In the genomic region with DNA sequence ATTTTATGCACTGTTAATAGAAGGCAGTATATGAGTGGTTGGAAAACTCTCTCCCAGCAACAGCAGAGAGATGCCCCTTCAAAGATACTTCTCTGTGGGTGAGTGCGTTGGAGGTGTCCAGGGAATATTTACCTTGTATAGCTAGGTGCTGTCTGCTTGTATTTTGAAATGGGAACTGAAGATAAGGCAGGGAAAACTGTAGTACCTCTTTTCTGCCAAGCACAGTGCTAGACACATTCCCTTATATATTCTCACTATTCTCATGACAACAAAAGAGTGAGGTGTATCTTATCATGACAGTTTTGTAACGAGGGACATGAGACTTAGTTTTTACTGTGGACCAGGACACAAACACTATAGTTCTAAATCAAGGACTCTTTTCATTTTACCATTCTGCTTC, we compare ENCODE assay signal across 8 cellular contexts. TPM values are rescaled to one million over a fixed set of nuclear protein-coding genes. Genes with fewer than 3 reads are reported as not detected.
DNase-seq lines count a peak whose midpoint lies in the region; ATAC-seq, FAIRE-seq and TF ChIP-seq lines count a peak whose summit lies in the region.

No MANE protein-coding gene starts in this region.

- H3K27ac ChIP-seq in endothelial cell of umbilical vein (ENCODE audit: insufficient read depth, low read depth, low read length) = no peak overlapping the region

- peaks cover 75% of the 10 kb centered on the region for H3K4me1 Mint-ChIP-seq in activated naive CD4-positive, alpha-beta T cell treated with anti-CD3 and anti-CD28 coated beads, Interleukin-2, amount 10 ng/mL, durations not matched to agents 7 days and 5 days
- peaks cover 58 to 75% of the 10 kb centered on the region in 2 donors for H3K4me1 Mint-ChIP-seq in stimulated activated naive B cell treated with anti-CD40 and anti-IgM and Interleukin-4, amounts not matched to agents 10 μg/mL and 1 μg/mL and 100 μg/mL, for 72 hours

- H3K36me3 ChIP-seq in endothelial cell of umbilical vein (ENCODE audit: control insufficient read depth in 2 of 2, extremely low read depth in 1 of 2, insufficient read depth in 2 of 2, low read length in 2 of 2) = no peaks in the 10 kb centered on the region

- no peaks in the 10 kb centered on the region for H4K20me1 ChIP-seq in endothelial cell of umbilical vein (replicated peaks; ENCODE audit: control insufficient read depth, extremely low read depth, insufficient read depth, low read length)

- no peak for ATAC-seq in stimulated activated naive B cell treated with anti-CD40 and anti-IgM and Interleukin-4, amounts not matched to agents 10 μg/mL and 1 μg/mL and 100 μg/mL, for 72 hours (replicated peaks)
- ATAC-seq in HG03095 (IDR thresholded peaks at IDR 0.05; ENCODE audit: unreplicated experiment) = no peak

- H3K27me3 ChIP-seq in endothelial cell of umbilical vein (ENCODE audit: control insufficient read depth in 2 of 2, insufficient read depth in 2 of 2, low read length in 2 of 2) = peaks cover 17 to 28% of the 10 kb centered on the region in 2 experiments

- no peak for TF ChIP-seq POLR2A in endothelial cell of umbilical vein (IDR thresholded peaks at IDR 0.05; ENCODE audit: low read depth, low read length)

- DNase-seq in activated naive CD4-positive, alpha-beta T cell treated with anti-CD3 and anti-CD28 coated beads, Interleukin-2, amount 10 ng/mL, durations not matched to agents 7 days and 5 days = no peak
- no peak for DNase-seq in activated naive CD4-positive, alpha-beta T cell treated with anti-CD3 and anti-CD28 coated beads, Interleukin-2, amount 50 U/mL, for 16 hours
- peak; percentile 56 for DNase-seq in NCI-H748 (lab: John Stamatoyannopoulos, UW; ENCODE audit: unreplicated experiment)
- DNase-seq in endothelial cell of umbilical vein (ENCODE audit: low read depth, low spot score) = peak; percentile 11
- no peak for DNase-seq in stimulated activated naive B cell treated with anti-CD40 and anti-IgM and Interleukin-4, amounts not matched to agents 10 μg/mL and 1 μg/mL and 100 μg/mL, for 72 hours
- DNase-seq in iPS-NIHi7 (ENCODE audit: extremely low spot score) = no peak
- no peak for DNase-seq in OCI-M2 (lab: John Stamatoyannopoulos, UW; ENCODE audit: unreplicated experiment)

- no peak overlapping the region for H3K4me2 ChIP-seq in endothelial cell of umbilical vein (ENCODE audit: insufficient read depth, low read length)

- no peaks in the 10 kb centered on the region for H3K9me1 ChIP-seq in endothelial cell of umbilical vein (replicated peaks; ENCODE audit: control insufficient read depth, extremely low read depth, insufficient read depth, low read length)

- peaks cover 51% of the 10 kb centered on the region for H3K36me3 Mint-ChIP-seq in activated naive CD4-positive, alpha-beta T cell treated with anti-CD3 and anti-CD28 coated beads, Interleukin-2, amount 10 ng/mL, durations not matched to agents 7 days and 5 days
- H3K36me3 Mint-ChIP-seq in stimulated activated naive B cell treated with anti-CD40 and anti-IgM and Interleukin-4, amounts not matched to agents 10 μg/mL and 1 μg/mL and 100 μg/mL, for 72 hours = peaks cover 11 to 20% of the 10 kb centered on the region in 2 donors

- TF ChIP-seq CTCF in endothelial cell of umbilical vein (IDR thresholded peaks at IDR 0.05; ENCODE audit: extremely low read depth in 1 of 2, insufficient read depth in 1 of 2, low read depth in 1 of 2, low read length in 2 of 2) = peak in 1 of 2 donors; percentile 17

- H3K9ac ChIP-seq in endothelial cell of umbilical vein (replicated peaks; ENCODE audit: extremely low read depth, insufficient read depth, low read length) = no peak overlapping the region

- BruUV-seq in endothelial cell of umbilical vein (replicated peaks; lab: Mats Ljungman, UMichigan) = no TSS peak

- CTCF ChIA-PET in activated naive CD4-positive, alpha-beta T cell treated with anti-CD3 and anti-CD28 coated beads, Interleukin-2, amount 10 ng/mL, durations not matched to agents 7 days and 5 days (lab: Charles Lee) = interaction anchor here (1.5 kb wide), 1 partner anchor 99 kb away, joined by 3 read pairs; no protein-coding TSS in a partner anchor
- CTCF ChIA-PET in endothelial cell of umbilical vein (lab: Charles Lee) = interaction anchor here (1.4 kb wide), 2 partner anchors 17 to 98 kb away, joined by 3 read pairs; no protein-coding TSS in a partner anchor

- H3K4me3 Mint-ChIP-seq in activated naive CD4-positive, alpha-beta T cell treated with anti-CD3 and anti-CD28 coated beads, Interleukin-2, amount 10 ng/mL, durations not matched to agents 7 days and 5 days = peak overlapping the region; percentile 97
- peak overlapping the region; percentile 91 to 95 for H3K4me3 Mint-ChIP-seq in stimulated activated naive B cell treated with anti-CD40 and anti-IgM and Interleukin-4, amounts not matched to agents 10 μg/mL and 1 μg/mL and 100 μg/mL, for 72 hours

- peak overlapping the region; percentile 96 for H3K27ac Mint-ChIP-seq in activated naive CD4-positive, alpha-beta T cell treated with anti-CD3 and anti-CD28 coated beads, Interleukin-2, amount 10 ng/mL, durations not matched to agents 7 days and 5 days
- H3K27ac Mint-ChIP-seq in stimulated activated naive B cell treated with anti-CD40 and anti-IgM and Interleukin-4, amounts not matched to agents 10 μg/mL and 1 μg/mL and 100 μg/mL, for 72 hours = peak overlapping the region; percentile 63

- FAIRE-seq in endothelial cell of umbilical vein (lab: Jason Lieb, UNC) = peak; percentile 74

- no peak overlapping the region for H3K4me3 ChIP-seq in endothelial cell of umbilical vein (replicated peaks in 1 of 3; ENCODE audit: insufficient read depth in 1 of 3, low read depth in 1 of 3, low read length in 3 of 3)

- H3K79me2 ChIP-seq in endothelial cell of umbilical vein (ENCODE audit: control insufficient read depth, insufficient read depth, low read length) = no peaks in the 10 kb centered on the region

- no peaks in the 10 kb centered on the region for H3K9me3 ChIP-seq in endothelial cell of umbilical vein (replicated peaks; ENCODE audit: control insufficient read depth, insufficient read depth, low read length)

- intact Hi-C loops in endothelial cell of umbilical vein (cut with micrococcal nuclease) = loop anchor here (10.0 kb wide), 1 partner anchor 98 kb away; no protein-coding TSS in a partner anchor

- H3K9me3 Mint-ChIP-seq in activated naive CD4-positive, alpha-beta T cell treated with anti-CD3 and anti-CD28 coated beads, Interleukin-2, amount 10 ng/mL, durations not matched to agents 7 days and 5 days = no peaks in the 10 kb centered on the region
- no peaks in the 10 kb centered on the region for H3K9me3 Mint-ChIP-seq in stimulated activated naive B cell treated with anti-CD40 and anti-IgM and Interleukin-4, amounts not matched to agents 10 μg/mL and 1 μg/mL and 100 μg/mL, for 72 hours

- dilution Hi-C loops in endothelial cell of umbilical vein (cut with MboI; ENCODE audit: extremely low pct_ligation_motif_present, low sequenced_read_pairs) = no loop called here

- peaks cover 8% of the 10 kb centered on the region for H3K4me1 ChIP-seq in endothelial cell of umbilical vein (ENCODE audit: control insufficient read depth, extremely low read depth, insufficient read depth, low read length)

- POLR2A ChIA-PET in endothelial cell of umbilical vein (lab: Charles Lee) = no interaction called here

- no peak overlapping the region for H2AFZ ChIP-seq in endothelial cell of umbilical vein (ENCODE audit: low read depth, low read length)

- no peaks in the 10 kb centered on the region for H3K27me3 Mint-ChIP-seq in activated naive CD4-positive, alpha-beta T cell treated with anti-CD3 and anti-CD28 coated beads, Interleukin-2, amount 10 ng/mL, durations not matched to agents 7 days and 5 days
- no peaks in the 10 kb centered on the region for H3K27me3 Mint-ChIP-seq in stimulated activated naive B cell treated with anti-CD40 and anti-IgM and Interleukin-4, amounts not matched to agents 10 μg/mL and 1 μg/mL and 100 μg/mL, for 72 hours

TF ChIP-seq in endothelial cell of umbilical vein, 7 proteins besides CTCF, POLR2A, EP300 and RAD21:
- TF ChIP-seq JUN (IDR thresholded peaks at IDR 0.05; ENCODE audit: borderline replicate concordance, insufficient read depth, insufficient read length, low read depth) (no peak), FOS (IDR thresholded peaks at IDR 0.05; ENCODE audit: borderline replicate concordance, insufficient read depth, low read length) (no peak), GATA2 (IDR thresholded peaks at IDR 0.05; ENCODE audit: insufficient read depth, insufficient read length, low read depth, low read length) (no peak), EZH2 (IDR thresholded peaks at IDR 0.05; ENCODE audit: borderline replicate concordance, low read depth, low read length, severe bottlenecking) (no peak), MYC (IDR thresholded peaks at IDR 0.05; ENCODE audit: low read depth, low read length) (no peak), POLR2AphosphoS5 (IDR thresholded peaks at IDR 0.05; ENCODE audit: insufficient read depth, low read depth, low read length) (no peak)
- TF ChIP-seq, protein P1, sequence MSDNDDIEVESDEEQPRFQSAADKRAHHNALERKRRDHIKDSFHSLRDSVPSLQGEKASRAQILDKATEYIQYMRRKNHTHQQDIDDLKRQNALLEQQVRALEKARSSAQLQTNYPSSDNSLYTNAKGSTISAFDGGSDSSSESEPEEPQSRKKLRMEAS (IDR thresholded peaks at IDR 0.05; ENCODE audit: insufficient read depth, insufficient read length) = no peak
TF ChIP-seq in endothelial cell of umbilical vein: peak in this region for 0.

RNA-seq across cellular contexts. Expression of gene TTC39C, which starts 2.1 kb away (rescaled TPM):
- total RNA-seq in endothelial cell of umbilical vein = 3.9 and 6.2 TPM in 2 replicates
- polyA plus RNA-seq in endothelial cell of umbilical vein = 0.56 and 0.61 TPM in 2 replicates
- polyA plus RNA-seq in endothelial cell of umbilical vein (2011; cell fraction: cytosol; rRNA removed) = 0.94 and 1.0 TPM in 2 replicates
- 3.3 and 4.3 TPM in 2 replicates for polyA plus RNA-seq in endothelial cell of umbilical vein (2011; cell fraction: nucleus; rRNA removed)
- polyA plus RNA-seq in endothelial cell of umbilical vein (2012) = 2.0 and 2.7 TPM in 2 replicates
- polyA minus RNA-seq in endothelial cell of umbilical vein = 1.1 and 1.8 TPM in 2 replicates
- 35.9 TPM for polyA minus RNA-seq in endothelial cell of umbilical vein (2011; cell fraction: cytosol; rRNA and poly(A)+ RNA removed)
- 2.4 and 2.7 TPM in 2 replicates for polyA minus RNA-seq in endothelial cell of umbilical vein (2011; cell fraction: nucleus; rRNA and poly(A)+ RNA removed)

Comparison
In these comparisons a context has a peak if more than half of its experiments do, and no peak if none do; other contexts are left out.
1. DNase-seq: peak in NCI-H748 (single experiment) and endothelial cell of umbilical vein (single experiment); none in activated naive CD4-positive, alpha-beta T cell treated with anti-CD3 and anti-CD28 coated beads, Interleukin-2, amount 10 ng/mL, durations not matched to agents 7 days and 5 days (single experiment), activated naive CD4-positive, alpha-beta T cell treated with anti-CD3 and anti-CD28 coated beads, Interleukin-2, amount 50 U/mL, for 16 hours (single experiment), stimulated activated naive B cell treated with anti-CD40 and anti-IgM and Interleukin-4, amounts not matched to agents 10 μg/mL and 1 μg/mL and 100 μg/mL, for 72 hours (single experiment), iPS-NIHi7 (single experiment) and OCI-M2 (single experiment).